1 cellular context compared by ENCODE assay signal in genomic region chr19:10223488-10224213, GRCh38.
TF ChIP-seq lines count a peak whose summit lies in the region.

No MANE protein-coding gene starts in this region.

TF ChIP-seq in IMR-90, 13 proteins besides CTCF, POLR2A, EP300 and RAD21:
- no peak for TF ChIP-seq CHD1 (IDR thresholded peaks at IDR 0.05; ENCODE audit: low read depth, low read length)
- TF ChIP-seq MAZ (IDR thresholded peaks at IDR 0.05; ENCODE audit: borderline replicate concordance, low read depth, low read length) = no peak
- TF ChIP-seq MAFK (IDR thresholded peaks at IDR 0.05; ENCODE audit: low read depth, low read length) = no peak
- TF ChIP-seq USF2 (IDR thresholded peaks at IDR 0.05; ENCODE audit: low read depth, low read length) = no peak
- no peak for TF ChIP-seq NFE2L2 (IDR thresholded peaks at IDR 0.05; ENCODE audit: low read depth, low read length)
- TF ChIP-seq BHLHE40 (IDR thresholded peaks at IDR 0.05; ENCODE audit: low read depth, low read length) = no peak
- TF ChIP-seq RFX5 (IDR thresholded peaks at IDR 0.05; ENCODE audit: low read depth, low read length) = no peak
- TF ChIP-seq ELK1 (IDR thresholded peaks at IDR 0.05; ENCODE audit: borderline replicate concordance, low read depth, low read length) = no peak
- no peak for TF ChIP-seq CEBPB (IDR thresholded peaks at IDR 0.05; ENCODE audit: low read depth, low read length)
- no peak for TF ChIP-seq SMC3 (IDR thresholded peaks at IDR 0.05; ENCODE audit: low read depth, low read length)
- TF ChIP-seq MXI1 (IDR thresholded peaks at IDR 0.05; ENCODE audit: borderline replicate concordance, low read depth, low read length) = no peak
- TF ChIP-seq RCOR1 (IDR thresholded peaks at IDR 0.05; ENCODE audit: insufficient replicate concordance, low read length) = no peak
- TF ChIP-seq FOS (IDR thresholded peaks at IDR 0.05; ENCODE audit: low read depth, low read length) = no peak
